In the genomic region with DNA sequence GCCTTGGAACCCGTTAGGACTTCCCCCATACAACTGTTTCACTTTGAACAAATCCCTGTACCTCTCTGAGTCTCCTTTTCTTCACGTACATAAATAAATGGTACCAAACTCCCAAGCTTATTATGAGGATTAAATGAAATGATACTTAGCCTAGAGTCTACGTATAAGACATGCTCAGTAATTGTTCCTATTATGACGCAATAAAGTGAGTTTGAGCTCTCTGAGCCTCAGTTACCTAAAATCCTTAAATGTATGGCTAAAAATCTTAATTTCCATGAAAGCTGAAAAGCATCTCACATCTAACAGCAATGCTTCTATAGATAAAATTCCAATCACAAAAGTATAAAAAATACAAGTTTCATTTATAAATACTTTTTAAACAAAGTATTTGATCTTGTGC, we compare ENCODE assay signal across 2 cellular contexts.
TF ChIP-seq lines count a peak whose summit lies in the region.

No MANE protein-coding gene starts in this region.

TF ChIP-seq in HepG2, 621 proteins besides CTCF, POLR2A, EP300 and RAD21 (continued from another document):
- TF ChIP-seq, protein P1, sequence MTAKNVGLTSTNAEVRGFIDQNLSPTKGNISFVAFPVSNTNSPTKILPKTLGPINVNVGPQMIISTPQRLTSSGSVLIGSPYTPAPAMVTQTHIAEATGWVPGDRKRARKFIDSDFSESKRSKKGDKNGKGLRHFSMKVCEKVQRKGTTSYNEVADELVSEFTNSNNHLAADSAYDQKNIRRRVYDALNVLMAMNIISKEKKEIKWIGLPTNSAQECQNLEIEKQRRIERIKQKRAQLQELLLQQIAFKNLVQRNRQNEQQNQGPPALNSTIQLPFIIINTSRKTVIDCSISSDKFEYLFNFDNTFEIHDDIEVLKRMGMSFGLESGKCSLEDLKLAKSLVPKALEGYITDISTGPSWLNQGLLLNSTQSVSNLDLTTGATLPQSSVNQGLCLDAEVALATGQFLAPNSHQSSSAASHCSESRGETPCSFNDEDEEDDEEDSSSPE (CRISPR knock-in tag; IDR thresholded peaks at IDR 0.05), result no peak
- TF ChIP-seq CEBPB (IDR thresholded peaks at IDR 0.05; ENCODE audit: borderline replicate concordance, low read depth, low read length), result peak; percentile 65

TF ChIP-seq in K562, 482 proteins besides CTCF, POLR2A, EP300 and RAD21 (continued from another document):
- TF ChIP-seq, protein P2, sequence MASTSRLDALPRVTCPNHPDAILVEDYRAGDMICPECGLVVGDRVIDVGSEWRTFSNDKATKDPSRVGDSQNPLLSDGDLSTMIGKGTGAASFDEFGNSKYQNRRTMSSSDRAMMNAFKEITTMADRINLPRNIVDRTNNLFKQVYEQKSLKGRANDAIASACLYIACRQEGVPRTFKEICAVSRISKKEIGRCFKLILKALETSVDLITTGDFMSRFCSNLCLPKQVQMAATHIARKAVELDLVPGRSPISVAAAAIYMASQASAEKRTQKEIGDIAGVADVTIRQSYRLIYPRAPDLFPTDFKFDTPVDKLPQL (IDR thresholded peaks at IDR 0.05; ENCODE audit: extremely low read depth, insufficient read length), result no peak
- TF ChIP-seq ZNF551 (CRISPR knock-in tag; IDR thresholded peaks at IDR 0.05), result no peak
- no peak for TF ChIP-seq CEBPG (CRISPR knock-in tag; IDR thresholded peaks at IDR 0.05)
- peak; percentile 25 to 67; a peak in 3 of 4 replicates for TF ChIP-seq CEBPG (tag; conservative IDR thresholded peaks at IDR 0.05 in 1 of 2, IDR thresholded peaks at IDR 0.05 in 1 of 2)
- no peak for TF ChIP-seq ETS2 (tag; IDR thresholded peaks at IDR 0.05; ENCODE audit: borderline replicate concordance, poor library complexity, severe bottlenecking)
- no peak for TF ChIP-seq ZBTB49 (CRISPR knock-in tag; IDR thresholded peaks at IDR 0.05; ENCODE audit: borderline replicate concordance)
- peak; percentile 28; the same call in 1 of the 2 replicates for TF ChIP-seq CEBPB (tag; IDR thresholded peaks at IDR 0.05)
- TF ChIP-seq, protein P3, sequence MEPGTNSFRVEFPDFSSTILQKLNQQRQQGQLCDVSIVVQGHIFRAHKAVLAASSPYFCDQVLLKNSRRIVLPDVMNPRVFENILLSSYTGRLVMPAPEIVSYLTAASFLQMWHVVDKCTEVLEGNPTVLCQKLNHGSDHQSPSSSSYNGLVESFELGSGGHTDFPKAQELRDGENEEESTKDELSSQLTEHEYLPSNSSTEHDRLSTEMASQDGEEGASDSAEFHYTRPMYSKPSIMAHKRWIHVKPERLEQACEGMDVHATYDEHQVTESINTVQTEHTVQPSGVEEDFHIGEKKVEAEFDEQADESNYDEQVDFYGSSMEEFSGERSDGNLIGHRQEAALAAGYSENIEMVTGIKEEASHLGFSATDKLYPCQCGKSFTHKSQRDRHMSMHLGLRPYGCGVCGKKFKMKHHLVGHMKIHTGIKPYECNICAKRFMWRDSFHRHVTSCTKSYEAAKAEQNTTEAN (CRISPR knock-in tag; IDR thresholded peaks at IDR 0.05), result no peak
